Comparison of ENCODE assay signal across 12 cellular contexts in the genomic region with DNA sequence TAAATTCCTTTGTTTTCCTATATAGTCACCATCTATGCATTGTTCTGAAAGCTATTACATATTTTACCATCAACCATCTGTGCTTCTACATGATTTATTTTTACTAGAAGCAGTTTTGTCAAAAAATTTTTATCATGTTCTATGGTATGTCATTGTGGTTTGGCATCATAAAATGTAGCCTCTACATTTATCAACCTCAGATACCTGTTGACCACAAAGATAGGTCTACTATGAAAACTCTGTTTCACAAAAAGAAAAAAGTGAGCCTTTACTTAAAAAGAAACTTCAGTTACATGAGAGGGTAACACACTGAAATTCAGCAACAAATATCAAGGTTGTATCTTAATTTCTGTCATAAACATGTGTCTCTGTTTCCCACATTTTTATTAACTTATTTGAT. TPM values are rescaled to one million over a fixed set of nuclear protein-coding genes. Genes with fewer than 3 reads are reported as not detected.
DNase-seq lines count a peak whose midpoint lies in the region; ATAC-seq and TF ChIP-seq lines count a peak whose summit lies in the region.
"Had no signal": no experiment of that assay in that cellular context is flagged by ENCODE, and none has a peak within 500 bp of the region (broad histone marks: within the 10 kb centered on the region; RNA-seq: fewer than 3 reads in every experiment).

No MANE protein-coding gene starts in this region.

- H3K9me3 ChIP-seq in OCI-LY1 (ENCODE audit: low read length) (no peaks in the 10 kb centered on the region), spleen (no peaks in the 10 kb centered on the region)

- H3K36me3 ChIP-seq in OCI-LY1 (ENCODE audit: insufficient read depth, low read length) (peaks cover 86% of the 10 kb centered on the region), spleen (no peaks in the 10 kb centered on the region)

- no peaks in the 10 kb centered on the region for H3K9me3 Mint-ChIP-seq in central memory CD8-positive, alpha-beta T cell

- TF ChIP-seq POLR2A in GM10847 (IDR thresholded peaks at IDR 0.05; ENCODE audit: extremely low read depth, insufficient read length) (peak; percentile 14), spleen (IDR thresholded peaks at IDR 0.05) (no peak)

- ATAC-seq in central memory CD8-positive, alpha-beta T cell (replicated peaks; ENCODE audit: extremely low read depth, poor library complexity, severe bottlenecking): no peak
- ATAC-seq in HG03175 (IDR thresholded peaks at IDR 0.05; ENCODE audit: unreplicated experiment): no peak

- H3K4me3 Mint-ChIP-seq in central memory CD8-positive, alpha-beta T cell: peak overlapping the region; percentile 100

- H3K27ac Mint-ChIP-seq in central memory CD8-positive, alpha-beta T cell (ENCODE audit: low read depth): peak overlapping the region; percentile 96

- peaks cover 23% of the 10 kb centered on the region for H3K36me3 Mint-ChIP-seq in central memory CD8-positive, alpha-beta T cell (ENCODE audit: insufficient read depth)

- H3K4me3 ChIP-seq in OCI-LY1 (ENCODE audit: low read depth, low read length, poor library complexity, severe bottlenecking): peak overlapping the region; percentile 88
- H3K4me3 ChIP-seq in spleen: peak overlapping the region in 7 of 8 donors; percentile 9 to 94 (median 79)

- peaks cover 3% of the 10 kb centered on the region; the same call in 1 of the 2 replicates for H3F3A ChIP-seq in OCI-LY1 (ENCODE audit: insufficient read depth, low read length)

- peaks cover 44% of the 10 kb centered on the region for H3K4me1 ChIP-seq in OCI-LY1 (ENCODE audit: insufficient read depth, low read length, severe bottlenecking)
- H3K4me1 ChIP-seq in spleen: peaks cover 43 to 89% (median 79%) of the 10 kb centered on the region in 6 donors

- H2AFZ ChIP-seq in OCI-LY1 (ENCODE audit: low read length): no peak overlapping the region

- peak overlapping the region; percentile 96 for H3K9ac ChIP-seq in OCI-LY1 (ENCODE audit: low read length)

- intact Hi-C loops in spleen (cut with DNase I; ENCODE audit: low total_unique reads): loop anchor here (10.0 kb wide), 1 partner anchor 81 kb away; no protein-coding TSS in a partner anchor

- H3K9me2 ChIP-seq in OCI-LY1 (ENCODE audit: low read depth, low read length): no peaks in the 10 kb centered on the region

- TF ChIP-seq CTCF in OCI-LY1 (IDR thresholded peaks at IDR 0.05; ENCODE audit: low read length) (no peak), spleen (IDR thresholded peaks at IDR 0.05 in 8 of 11, conservative IDR thresholded peaks at IDR 0.05 in 3 of 11) (no peak)

- DNase-seq in central memory CD8-positive, alpha-beta T cell (ENCODE audit: low spot score in 2 of 2): no peak
- no peak for DNase-seq in spleen
- no peak for DNase-seq in NCI-H2227 treated with DMSO at 0.1 percent for 48 hours (lab: John Stamatoyannopoulos, UW)
- no peak for DNase-seq in retina
- no peak for DNase-seq in SKM-1 treated with dmso at 0.1 percent for 144 hours (lab: John Stamatoyannopoulos, UW; ENCODE audit: unreplicated experiment)
- DNase-seq: activated CD4-positive, alpha-beta T cell treated with anti-CD3 and anti-CD28 coated beads for 4 hours; NCI-H1092; NCI-H526 treated with DMSO at 0.1 percent for 48 hours had no signal

- no peaks in the 10 kb centered on the region for H3K27me3 ChIP-seq in OCI-LY1 (ENCODE audit: insufficient read depth, low read length)
- peaks cover 0 to 4% (median 0%) of the 10 kb centered on the region in 7 donors for H3K27me3 ChIP-seq in spleen (replicated peaks in 1 of 7)

- H3K4me2 ChIP-seq in OCI-LY1 (ENCODE audit: low read length): peak overlapping the region; percentile 98

- peaks cover 86% of the 10 kb centered on the region for H3K79me2 ChIP-seq in OCI-LY1 (ENCODE audit: insufficient read depth, low read length)

- H3K27ac ChIP-seq in OCI-LY1 (ENCODE audit: low read depth, low read length, poor library complexity, severe bottlenecking) (peak overlapping the region; percentile 97), spleen (peak overlapping the region; percentile 85 to 97 (median 92))
- H3K27ac ChIP-seq: epithelial cell of prostate had no signal

- H3K27me3 Mint-ChIP-seq in central memory CD8-positive, alpha-beta T cell: no peaks in the 10 kb centered on the region

- H4K20me1 ChIP-seq in OCI-LY1 (ENCODE audit: insufficient read depth, low read length): no peaks in the 10 kb centered on the region

- peaks cover 80% of the 10 kb centered on the region for H3K4me1 Mint-ChIP-seq in central memory CD8-positive, alpha-beta T cell

RNA-seq across cellular contexts. Expression of a gene that starts 3.7 kb away (rescaled TPM):
- total RNA-seq in spleen: 100 to 1,000 TPM in 1 of 7 donors, 10 to 100 TPM in 6; 65.7 to 112 (median 83.2) TPM
- 10 to 100 TPM in 2 of 3 donors, 1 to 10 TPM in 1; 9.6 to 18.0 (median 15.0) TPM for polyA plus RNA-seq in spleen

RNA-seq across cellular contexts. Expression of a gene that starts 51.1 kb away (rescaled TPM):
- total RNA-seq in spleen: 10 to 100 TPM; 31.1 to 42.2 (median 33.3) TPM
- polyA plus RNA-seq in spleen: 10 to 100 TPM in 1 of 3 donors, 1 to 10 TPM in 2; 5.7 to 10.2 (median 8.9) TPM
